32 cellular contexts compared by ENCODE assay signal in genomic region chr1:58571616-58572015, GRCh38. TPM values are rescaled to one million over a fixed set of nuclear protein-coding genes. Genes with fewer than 3 reads are reported as not detected.
"Had no signal": no experiment of that assay in that cellular context is flagged by ENCODE, and none has a peak within 500 bp of the region (broad histone marks: within the 10 kb centered on the region; RNA-seq: fewer than 3 reads in every experiment).

No MANE protein-coding gene starts in this region.

- H3K36me3 ChIP-seq: ascending aorta, heart left ventricle, ovary, thyroid gland, WERI-Rb-1 had no signal

- DNase-seq: activated CD4-positive, alpha-beta T cell treated with anti-CD3 and anti-CD28 coated beads for 48 hours; activated CD4-positive, alpha-beta T cell treated with anti-CD3 and anti-CD28 coated beads, Interleukin-2, amount 50 U/mL, for 48 hours; activated CD8-positive, alpha-beta memory T cell treated with anti-CD3 and anti-CD28 coated beads for 24 hours; activated effector memory CD4-positive, alpha-beta T cell treated with anti-CD3 and anti-CD28 coated beads, Interleukin-2, amount 50 U/mL, for 16 hours; activated naive CD4-positive, alpha-beta T cell treated with anti-CD3 and anti-CD28 coated beads, Interleukin-2, amount 10 ng/mL, durations not matched to agents 7 days and 5 days; activated naive CD8-positive, alpha-beta T cell treated with anti-CD3 and anti-CD28 coated beads, Interleukin-2, amount 10 ng/mL, durations not matched to agents 7 days and 5 days; activated T-cell treated with anti-CD3 and anti-CD28 coated beads, Interleukin-2, amount 50 U/mL, for 1 hour; dorsolateral prefrontal cortex; effector memory CD4-positive, alpha-beta T cell; heart left ventricle; kidney glomerular epithelial cell; naive B cell; nephron progenitor cell; ovary; stimulated activated CD4-positive, alpha-beta T cell treated with anti-CD3 and anti-CD28 coated beads, Interleukin-1b, Interleukin-23, amount 100 ng/mL, for 48 hours; stimulated activated CD4-positive, alpha-beta T cell treated with anti-CD3 and anti-CD28 coated beads, Interleukin-4, amount 100 ng/mL, for 4 hours; stimulated activated CD8-positive, alpha-beta memory T cell treated with anti-CD3 and anti-CD28 coated beads, Interleukin-4, amount 100 ng/mL, for 48 hours; stimulated activated naive CD8-positive, alpha-beta T cell treated with anti-CD3 and anti-CD28 coated beads, Interleukin-15, amount 100 ng/mL, for 72 hours; T-helper 9 cell; thyroid gland; WERI-Rb-1 had no signal

- H3K27ac Mint-ChIP-seq: activated naive CD4-positive, alpha-beta T cell treated with anti-CD3 and anti-CD28 coated beads, Interleukin-2, amount 10 ng/mL, durations not matched to agents 7 days and 5 days; activated naive CD8-positive, alpha-beta T cell treated with anti-CD3 and anti-CD28 coated beads, Interleukin-2, amount 10 ng/mL, durations not matched to agents 7 days and 5 days; activated T-helper 1 cell treated with anti-CD3 and anti-CD28 coated beads, Interleukin-12 subunit alpha, Interleukin-12 subunit beta, Interleukin-2, Interleukin-4 antibody, amounts not matched to agents 30 ng/mL and 10 ng/mL and 1 ng/mL, durations not matched to agents 14 hours and 24 hours and 36 hours; nephron progenitor cell; stimulated activated memory B cell treated with anti-CD40 and anti-IgM and Interleukin-4, amounts not matched to agents 10 μg/mL and 1 μg/mL and 100 μg/mL, for 72 hours; stimulated activated naive CD8-positive, alpha-beta T cell treated with anti-CD3 and anti-CD28 coated beads, Interleukin-15, amount 100 ng/mL, for 72 hours; T-helper 1 cell treated with Interleukin-12 subunit alpha and Interleukin-12 subunit beta and Interleukin-4 antibody, amounts not matched to agents 30 μg/mL and 1 μg/mL, for 36 hours had no signal

- H3K4me3 Mint-ChIP-seq: activated naive CD4-positive, alpha-beta T cell treated with anti-CD3 and anti-CD28 coated beads, Interleukin-2, amount 10 ng/mL, durations not matched to agents 7 days and 5 days; activated naive CD8-positive, alpha-beta T cell treated with anti-CD3 and anti-CD28 coated beads, Interleukin-2, amount 10 ng/mL, durations not matched to agents 7 days and 5 days; activated T-helper 1 cell treated with anti-CD3 and anti-CD28 coated beads, Interleukin-12 subunit alpha, Interleukin-12 subunit beta, Interleukin-2, Interleukin-4 antibody, amounts not matched to agents 30 ng/mL and 10 ng/mL and 1 ng/mL, durations not matched to agents 14 hours and 24 hours and 36 hours; brain; naive B cell; nephron progenitor cell; stimulated activated memory B cell treated with anti-CD40 and anti-IgM and Interleukin-4, amounts not matched to agents 10 μg/mL and 1 μg/mL and 100 μg/mL, for 72 hours; stimulated activated naive CD8-positive, alpha-beta T cell treated with anti-CD3 and anti-CD28 coated beads, Interleukin-15, amount 100 ng/mL, for 72 hours; T-helper 1 cell treated with Interleukin-12 subunit alpha and Interleukin-12 subunit beta and Interleukin-4 antibody, amounts not matched to agents 30 μg/mL and 1 μg/mL, for 36 hours had no signal

- H3K9me3 ChIP-seq: ascending aorta, heart left ventricle, ovary, thyroid gland had no signal

- H3K9me3 Mint-ChIP-seq: activated naive CD4-positive, alpha-beta T cell treated with anti-CD3 and anti-CD28 coated beads, Interleukin-2, amount 10 ng/mL, durations not matched to agents 7 days and 5 days; activated naive CD8-positive, alpha-beta T cell treated with anti-CD3 and anti-CD28 coated beads, Interleukin-2, amount 10 ng/mL, durations not matched to agents 7 days and 5 days; activated T-helper 1 cell treated with anti-CD3 and anti-CD28 coated beads, Interleukin-12 subunit alpha, Interleukin-12 subunit beta, Interleukin-2, Interleukin-4 antibody, amounts not matched to agents 30 ng/mL and 10 ng/mL and 1 ng/mL, durations not matched to agents 14 hours and 24 hours and 36 hours; stimulated activated memory B cell treated with anti-CD40 and anti-IgM and Interleukin-4, amounts not matched to agents 10 μg/mL and 1 μg/mL and 100 μg/mL, for 72 hours; stimulated activated naive CD8-positive, alpha-beta T cell treated with anti-CD3 and anti-CD28 coated beads, Interleukin-15, amount 100 ng/mL, for 72 hours; T-helper 1 cell treated with Interleukin-12 subunit alpha and Interleukin-12 subunit beta and Interleukin-4 antibody, amounts not matched to agents 30 μg/mL and 1 μg/mL, for 36 hours had no signal

- H3K4me3 ChIP-seq: ascending aorta, coronary artery, dorsolateral prefrontal cortex, heart left ventricle, lung, ovary, smooth muscle cell, thyroid gland had no signal

- H3K27ac ChIP-seq: ascending aorta, coronary artery, heart left ventricle, ovary, WERI-Rb-1 had no signal

- H3K27me3 Mint-ChIP-seq: progenitor cell of endocrine pancreas had no signal

- ATAC-seq: activated CD4-positive, CD25-positive, alpha-beta regulatory T cell treated with anti-CD3 and anti-CD28 coated beads, Interleukin-2, amount 50 U/mL, for 24 hours; heart left ventricle; left lobe of liver; stimulated activated memory B cell treated with anti-CD40 and anti-IgM and Interleukin-4, amounts not matched to agents 10 μg/mL and 1 μg/mL and 100 μg/mL, for 72 hours; stimulated activated naive CD8-positive, alpha-beta T cell treated with anti-CD3 and anti-CD28 coated beads, Interleukin-15, amount 100 ng/mL, for 72 hours had no signal

- H3K27me3 ChIP-seq: ascending aorta, ovary, thyroid gland had no signal

- H3K36me3 Mint-ChIP-seq: activated naive CD4-positive, alpha-beta T cell treated with anti-CD3 and anti-CD28 coated beads, Interleukin-2, amount 10 ng/mL, durations not matched to agents 7 days and 5 days; brain; naive B cell; stimulated activated memory B cell treated with anti-CD40 and anti-IgM and Interleukin-4, amounts not matched to agents 10 μg/mL and 1 μg/mL and 100 μg/mL, for 72 hours had no signal

RNA-seq across cellular contexts. Expression of gene TACSTD2, which starts 5.4 kb away (rescaled TPM):
- total RNA-seq: activated naive CD8-positive, alpha-beta T cell treated with anti-CD3 and anti-CD28 coated beads, Interleukin-2, amount 10 ng/mL, durations not matched to agents 7 days and 5 days; activated T-helper 1 cell treated with anti-CD3 and anti-CD28 coated beads, Interleukin-12 subunit alpha, Interleukin-12 subunit beta, Interleukin-2, Interleukin-4 antibody, amounts not matched to agents 30 ng/mL and 10 ng/mL and 1 ng/mL, durations not matched to agents 14 hours and 24 hours and 36 hours had no signal
